ENCODE assay signal across 14 cellular contexts in genomic region chr20:32201296-32201976, GRCh38. TPM values are rescaled to one million over a fixed set of nuclear protein-coding genes. Genes with fewer than 3 reads are reported as not detected.
DNase-seq lines count a peak whose midpoint lies in the region; ATAC-seq and TF ChIP-seq lines count a peak whose summit lies in the region.
"Had no signal": no experiment of that assay in that cellular context is flagged by ENCODE, and none has a peak within 500 bp of the region (broad histone marks: within the 10 kb centered on the region; RNA-seq: fewer than 3 reads in every experiment).

No MANE protein-coding gene starts in this region.

- no peak overlapping the region for H2BK5ac ChIP-seq in mesenchymal stem cell (ENCODE audit: low read depth, low read length, poor library complexity, severe bottlenecking)

- no peak overlapping the region for H3K23ac ChIP-seq in mesenchymal stem cell (ENCODE audit: low read length in 2 of 2)

- H2AK5ac ChIP-seq in mesenchymal stem cell (ENCODE audit: low read length, severe bottlenecking) = no peak overlapping the region

- TF ChIP-seq POLR2A in breast epithelium (IDR thresholded peaks at IDR 0.05) (no peak), body of pancreas (IDR thresholded peaks at IDR 0.05) (no peak)

- no peak overlapping the region for H2BK120ac ChIP-seq in mesenchymal stem cell (ENCODE audit: low read depth, low read length)

- 91% methylated on average over 4 of the region's 4 CpGs for WGBS in mesenchymal stem cell
- 61 to 71% methylated on average over 4 of the region's 4 CpGs for WGBS in body of pancreas, 2 donors

- no peak overlapping the region for H2BK12ac ChIP-seq in mesenchymal stem cell (ENCODE audit: low read length in 2 of 2)

- DNase-seq in AG20443 (ENCODE audit: low spot score) (peak; percentile 40), HCEC 1CT (peak; percentile 20), breast epithelium (ENCODE audit: low spot score in 2 of 2) (no peak), mesenchymal stem cell (no peak), Kasumi-1 (lab: John Stamatoyannopoulos, UW) (no peak), body of pancreas (no peak)
- DNase-seq: islet precursor cell, naive B cell, NCI-H187 treated with DMSO at 0.1 percent for 48 hours, NCI-H774, retina, WERI-Rb-1 had no signal

- H3K4me2 ChIP-seq in mesenchymal stem cell (ENCODE audit: low read length, poor library complexity, severe bottlenecking) = no peak overlapping the region

- intact Hi-C loops in breast epithelium (cut with DNase I; ENCODE audit: low total_unique reads) = no loop called here
- intact Hi-C loops in body of pancreas (cut with DNase I) = no loop called here

- no peak overlapping the region for H2BK15ac ChIP-seq in mesenchymal stem cell (ENCODE audit: low read depth, poor library complexity, severe bottlenecking)

- H3K9ac ChIP-seq in mesenchymal stem cell (ENCODE audit: low read length) = peak overlapping the region; percentile 54

- no peak overlapping the region for H2AFZ ChIP-seq in mesenchymal stem cell (ENCODE audit: low read depth, low read length)

- no peak overlapping the region for H3K4ac ChIP-seq in mesenchymal stem cell (ENCODE audit: low read depth in 1 of 2, low read length in 2 of 2)

- no peak overlapping the region for H3K14ac ChIP-seq in mesenchymal stem cell (ENCODE audit: low read length in 2 of 2)

- H3K27ac ChIP-seq in breast epithelium (peak overlapping the region; percentile 97 to 99), mesenchymal stem cell (ENCODE audit: low read length, poor library complexity, severe bottlenecking) (peak overlapping the region; percentile 53), body of pancreas (peak overlapping the region in 2 of 4 donors; percentile 0 to 22)
- H3K27ac ChIP-seq: WERI-Rb-1 had no signal

- no peak for ATAC-seq in GM21447 (IDR thresholded peaks at IDR 0.05; ENCODE audit: unreplicated experiment)
- no peak for ATAC-seq in body of pancreas
- ATAC-seq: K562 had no signal

- H3K36me3 ChIP-seq in breast epithelium (no peaks in the 10 kb centered on the region), mesenchymal stem cell (ENCODE audit: control insufficient read depth in 1 of 2, insufficient read depth in 2 of 2, low read depth in 1 of 2, low read length in 2 of 2) (peaks cover 39 to 45% of the 10 kb centered on the region in 2 experiments), body of pancreas (replicated peaks in 1 of 2; ENCODE audit: insufficient read depth in 1 of 2, low read depth in 2 of 2) (peaks cover 0 to 4% of the 10 kb centered on the region in 2 donors)

- H4K91ac ChIP-seq in mesenchymal stem cell (ENCODE audit: low read length) = no peak overlapping the region

- H3K9me3 ChIP-seq in breast epithelium = no peaks in the 10 kb centered on the region
- H3K9me3 ChIP-seq in mesenchymal stem cell (ENCODE audit: control insufficient read depth, low read length) = no peaks in the 10 kb centered on the region
- H3K9me3 ChIP-seq in body of pancreas = no peaks in the 10 kb centered on the region

- H4K8ac ChIP-seq in mesenchymal stem cell (ENCODE audit: low read length) = no peak overlapping the region

- H3K79me1 ChIP-seq in mesenchymal stem cell (replicated peaks; ENCODE audit: low read length, poor library complexity, severe bottlenecking) = peaks cover 59% of the 10 kb centered on the region

- no peak for TF ChIP-seq CTCF in breast epithelium (IDR thresholded peaks at IDR 0.05)
- no peak for TF ChIP-seq CTCF in body of pancreas (IDR thresholded peaks at IDR 0.05)

- H3K18ac ChIP-seq in mesenchymal stem cell (ENCODE audit: low read depth in 1 of 2, low read length in 2 of 2) = no peak overlapping the region

- no peaks in the 10 kb centered on the region for H3K27me3 ChIP-seq in breast epithelium
- H3K27me3 ChIP-seq in mesenchymal stem cell (ENCODE audit: control insufficient read depth in 1 of 2, insufficient read depth in 1 of 2, low read length in 2 of 2) = no peaks in the 10 kb centered on the region
- H3K27me3 ChIP-seq in body of pancreas = no peaks in the 10 kb centered on the region

- no peak overlapping the region for H3K4me3 ChIP-seq in breast epithelium
- H3K4me3 ChIP-seq in mesenchymal stem cell (ENCODE audit: insufficient read depth in 1 of 2, low read depth in 1 of 2, low read length in 2 of 2) = no peak overlapping the region
- no peak overlapping the region for H3K4me3 ChIP-seq in body of pancreas
- H3K4me3 ChIP-seq: K562 had no signal

- peaks cover 5 to 40% of the 10 kb centered on the region in 2 donors for H3K4me1 ChIP-seq in breast epithelium
- peaks cover 15% of the 10 kb centered on the region for H3K4me1 ChIP-seq in mesenchymal stem cell (ENCODE audit: control insufficient read depth, insufficient read depth, low read depth, low read length)
- peaks cover 63% of the 10 kb centered on the region for H3K4me1 ChIP-seq in body of pancreas

RNA-seq across cellular contexts. Expression of gene PLAGL2, which starts 6.1 kb away (rescaled TPM):
- total RNA-seq in breast epithelium = 1 to 10 TPM; 2.9 to 7.6 (median 4.3) TPM
- polyA plus RNA-seq in mesenchymal stem cell (2013, experiment 1 of 2) = 16.6 TPM
- 16.8 TPM for polyA plus RNA-seq in mesenchymal stem cell (2013, experiment 2 of 2)
- 1 to 10 TPM; 4.6 to 5.2 TPM for total RNA-seq in body of pancreas

RNA-seq across cellular contexts. Expression of gene POFUT1, which starts 6.2 kb away (rescaled TPM):
- total RNA-seq in breast epithelium (10 to 100 TPM; 29.5 to 38.7 (median 34.2) TPM), body of pancreas (10 to 100 TPM; 12.2 to 23.6 TPM)
- polyA plus RNA-seq in mesenchymal stem cell (2013, experiment 1 of 2) = 59.1 TPM
- 60.0 TPM for polyA plus RNA-seq in mesenchymal stem cell (2013, experiment 2 of 2)

Comparison
In these comparisons a context has a peak if more than half of its experiments do, and no peak if none do; other contexts are left out.
1. DNase-seq: peak in AG20443 (single experiment) and HCEC 1CT (single experiment); none in breast epithelium (0 of 2), mesenchymal stem cell (single experiment), Kasumi-1 (0 of 2) and body of pancreas (0 of 4).